ENCODE assay signal across 8 cellular contexts in genomic region chr19:46416077-46416709, GRCh38. TPM values are rescaled to one million over a fixed set of nuclear protein-coding genes. Genes with fewer than 3 reads are reported as not detected.
DNase-seq lines count a peak whose midpoint lies in the region; ATAC-seq and TF ChIP-seq lines count a peak whose summit lies in the region.

No MANE protein-coding gene starts in this region.

- peak; percentile 58 for DNase-seq in DMS 273 treated with DMSO at 0.1 percent for 48 hours (lab: John Stamatoyannopoulos, UW)
- DNase-seq in SJSA1 (ENCODE audit: low read depth in 1 of 2, low spot score in 2 of 2): peak; percentile 73 to 94
- DNase-seq in esophagus muscularis mucosa (ENCODE audit: extremely low spot score): no peak
- DNase-seq in mucosa of gallbladder (ENCODE audit: low spot score): peak; percentile 70
- peak; percentile 92 for DNase-seq in upper lobe of right lung

- no peak overlapping the region; the same call in 1 of the 2 replicates for H3K27ac ChIP-seq in SJSA1
- peak overlapping the region; percentile 21 to 66 (median 46) for H3K27ac ChIP-seq in esophagus muscularis mucosa (replicated peaks in 1 of 4)
- H3K27ac ChIP-seq in upper lobe of right lung: no peak overlapping the region

- no peak for TF ChIP-seq EP300 in esophagus muscularis mucosa (IDR thresholded peaks at IDR 0.05)

- H2AFZ ChIP-seq in Loucy (ENCODE audit: low read length): no peak overlapping the region

- intact Hi-C loops in esophagus muscularis mucosa (cut with DNase I): no loop called here
- intact Hi-C loops in upper lobe of right lung (cut with DNase I): no loop called here

- H3K4me2 ChIP-seq in Loucy (ENCODE audit: low read depth, low read length, poor library complexity, severe bottlenecking): peak overlapping the region; percentile 48

- TF ChIP-seq POLR2A in esophagus muscularis mucosa (IDR thresholded peaks at IDR 0.05; ENCODE audit: low read depth): no peak

- H3F3A ChIP-seq in Loucy (ENCODE audit: low read depth): no peaks in the 10 kb centered on the region

- peak; percentile 71 for ATAC-seq in upper lobe of right lung
- no peak for ATAC-seq in HG03342 (IDR thresholded peaks at IDR 0.05; ENCODE audit: unreplicated experiment)
- ATAC-seq in GM19467 (IDR thresholded peaks at IDR 0.05; ENCODE audit: unreplicated experiment): no peak

- no peaks in the 10 kb centered on the region for H3K9me3 ChIP-seq in Loucy (ENCODE audit: insufficient read depth, low read depth, low read length)
- H3K9me3 ChIP-seq in SJSA1 (replicated peaks): no peaks in the 10 kb centered on the region
- no peaks in the 10 kb centered on the region for H3K9me3 ChIP-seq in esophagus muscularis mucosa
- no peaks in the 10 kb centered on the region for H3K9me3 ChIP-seq in upper lobe of right lung

- H3K4me3 ChIP-seq in Loucy (ENCODE audit: low read length, poor library complexity, severe bottlenecking): peak overlapping the region; percentile 44
- peak overlapping the region; percentile 33 for H3K4me3 ChIP-seq in SJSA1
- peak overlapping the region; percentile 42 to 55 (median 46) for H3K4me3 ChIP-seq in esophagus muscularis mucosa
- H3K4me3 ChIP-seq in upper lobe of right lung: peak overlapping the region; percentile 33

- H3K36me3 ChIP-seq in Loucy (ENCODE audit: insufficient read depth, low read length): no peaks in the 10 kb centered on the region
- no peaks in the 10 kb centered on the region for H3K36me3 ChIP-seq in SJSA1
- no peaks in the 10 kb centered on the region for H3K36me3 ChIP-seq in esophagus muscularis mucosa
- no peaks in the 10 kb centered on the region for H3K36me3 ChIP-seq in upper lobe of right lung

- TF ChIP-seq CTCF in Loucy (conservative IDR thresholded peaks at IDR 0.05; ENCODE audit: low read length): no peak
- TF ChIP-seq CTCF in esophagus muscularis mucosa (IDR thresholded peaks at IDR 0.05): no peak
- no peak for TF ChIP-seq CTCF in upper lobe of right lung (IDR thresholded peaks at IDR 0.05)

- H3K9ac ChIP-seq in Loucy (ENCODE audit: low read depth, low read length, poor library complexity, severe bottlenecking): no peak overlapping the region

- no peaks in the 10 kb centered on the region for H4K20me1 ChIP-seq in Loucy (ENCODE audit: insufficient read depth, low read length, poor library complexity, severe bottlenecking)

- H3K79me2 ChIP-seq in Loucy (ENCODE audit: insufficient read depth, low read length): no peaks in the 10 kb centered on the region

- peaks cover 4% of the 10 kb centered on the region for H3K4me1 ChIP-seq in Loucy (ENCODE audit: insufficient read depth, low read length, poor library complexity, severe bottlenecking)
- peaks cover 33% of the 10 kb centered on the region for H3K4me1 ChIP-seq in SJSA1 (replicated peaks)
- H3K4me1 ChIP-seq in esophagus muscularis mucosa: peaks cover 10 to 45% (median 41%) of the 10 kb centered on the region in 4 donors
- H3K4me1 ChIP-seq in upper lobe of right lung: peaks cover 10% of the 10 kb centered on the region

- H3K27me3 ChIP-seq in Loucy (ENCODE audit: insufficient read depth, low read length, poor library complexity, severe bottlenecking) (no peaks in the 10 kb centered on the region), SJSA1 (replicated peaks) (no peaks in the 10 kb centered on the region), esophagus muscularis mucosa (peaks cover 0 to 57% (median 13%) of the 10 kb centered on the region in 4 donors), upper lobe of right lung (peaks cover 57% of the 10 kb centered on the region)

- 6% methylated on average over 40 of the region's 41 CpGs for WGBS in esophagus muscularis mucosa

- no peaks in the 10 kb centered on the region for H3K9me2 ChIP-seq in Loucy (replicated peaks; ENCODE audit: low read depth, low read length)

RNA-seq across cellular contexts. Expression of gene CCDC8, which starts 2.8 kb away (rescaled TPM):
- total RNA-seq in SJSA1 (2014; rRNA removed; shearing (Covaris generic)): 12.5 and 18.6 TPM in 2 replicates
- 10 to 100 TPM in 1 of 4 donors, 1 to 10 TPM in 3; 4.5 to 11.6 (median 4.9) TPM for total RNA-seq in esophagus muscularis mucosa
- total RNA-seq in mucosa of gallbladder: 8.5 TPM
- 8.9 TPM for total RNA-seq in upper lobe of right lung

RNA-seq across cellular contexts. Expression of gene PNMA8C, which starts 12.5 kb away (rescaled TPM):
- not detected in 2 replicates for total RNA-seq in SJSA1 (2014; rRNA removed; shearing (Covaris generic))
- total RNA-seq in esophagus muscularis mucosa: under 1 TPM; 0.13 to 0.42 (median 0.17) TPM
- 1.4 TPM for total RNA-seq in mucosa of gallbladder
- not detected for total RNA-seq in upper lobe of right lung

RNA-seq across cellular contexts. Expression of gene PNMA8A, which starts 55.2 kb away (rescaled TPM):
- total RNA-seq in SJSA1 (2014; rRNA removed; shearing (Covaris generic)): 7.6 and 8.1 TPM in 2 replicates
- total RNA-seq in esophagus muscularis mucosa: 1 to 10 TPM; 1.4 to 5.3 (median 2.5) TPM
- total RNA-seq in mucosa of gallbladder: 9.6 TPM
- 1.8 TPM for total RNA-seq in upper lobe of right lung

Comparison
In these comparisons a context has a peak if more than half of its experiments do, and no peak if none do; other contexts are left out.
1. H3K27ac ChIP-seq: peak in esophagus muscularis mucosa (4 of 4); none in SJSA1 (single experiment) and upper lobe of right lung (single experiment).
2. Peak in every context shown above with its lines, with median percentiles within 50 percentile points of each other: H3K4me3 ChIP-seq.